Comparison of ENCODE assay signal across 18 cellular contexts in genomic region chr15:70669966-70670658, GRCh38.
DNase-seq lines count a peak whose midpoint lies in the region; ATAC-seq and TF ChIP-seq lines count a peak whose summit lies in the region.
"Had no signal": no experiment of that assay in that cellular context is flagged by ENCODE, and none has a peak within 500 bp of the region (broad histone marks: within the 10 kb centered on the region; RNA-seq: fewer than 3 reads in every experiment).

No MANE protein-coding gene starts in this region.

- no peak overlapping the region for H3K27ac Mint-ChIP-seq in activated CD8-positive, alpha-beta T cell treated with anti-CD3 and anti-CD28 coated beads, Interleukin-2, amount 10 ng/mL, durations not matched to agents 7 days and 5 days
- H3K27ac Mint-ChIP-seq: CD4-positive, alpha-beta memory T cell; memory B cell had no signal

- no TSS peak for BruUV-seq in A673 (replicated peaks; lab: Mats Ljungman, UMichigan)

- peak; percentile 85 for ATAC-seq in left lobe of liver
- ATAC-seq in activated CD8-positive, alpha-beta T cell treated with anti-CD3 and anti-CD28 coated beads, Interleukin-2, amount 10 ng/mL, durations not matched to agents 7 days and 5 days, result no peak
- ATAC-seq in activated T-cell treated with anti-CD3 and anti-CD28 coated beads, Interleukin-2, amount 50 U/mL, for 4 hours, result no peak
- ATAC-seq: PC-3 had no signal

- intact Hi-C loops in A673 (cut with micrococcal nuclease; ENCODE audit: unreplicated experiment), result loop anchor here (10.0 kb wide), 1 partner anchor 55 kb away; no protein-coding TSS in a partner anchor
- intact Hi-C loops in colonic mucosa (cut with DNase I), result no loop called here

- H3K36me3 Mint-ChIP-seq in activated CD8-positive, alpha-beta T cell treated with anti-CD3 and anti-CD28 coated beads, Interleukin-2, amount 10 ng/mL, durations not matched to agents 7 days and 5 days (ENCODE audit: low read depth), result no peaks in the 10 kb centered on the region
- H3K36me3 Mint-ChIP-seq in activated T-cell treated with anti-CD3 and anti-CD28 coated beads, Interleukin-2, amount 50 U/mL, for 4 hours (ENCODE audit: insufficient read depth), result no peaks in the 10 kb centered on the region
- H3K36me3 Mint-ChIP-seq: CD4-positive, alpha-beta memory T cell; memory B cell had no signal

- H3K4me3 ChIP-seq in A673 (ENCODE audit: low read depth, low read length, poor library complexity, severe bottlenecking) (no peak overlapping the region), colonic mucosa (no peak overlapping the region)

- H3K27ac ChIP-seq in A673 (ENCODE audit: low read depth, low read length, poor library complexity, severe bottlenecking) (no peak overlapping the region), colonic mucosa (no peak overlapping the region)

- H3K4me1 ChIP-seq in A673 (ENCODE audit: insufficient read depth, low read length, poor library complexity, severe bottlenecking) (peaks cover 19% of the 10 kb centered on the region), colonic mucosa (no peaks in the 10 kb centered on the region)

- H3K9me3 ChIP-seq in A673 (ENCODE audit: low read depth, low read length, poor library complexity, severe bottlenecking) (no peaks in the 10 kb centered on the region), colonic mucosa (no peaks in the 10 kb centered on the region)

- TF ChIP-seq CTCF in A673 (conservative IDR thresholded peaks at IDR 0.05; ENCODE audit: low read depth, low read length), result no peak
- TF ChIP-seq CTCF in colonic mucosa (IDR thresholded peaks at IDR 0.05), result no peak

- H3K4me3 Mint-ChIP-seq in activated CD8-positive, alpha-beta T cell treated with anti-CD3 and anti-CD28 coated beads, Interleukin-2, amount 10 ng/mL, durations not matched to agents 7 days and 5 days, result no peak overlapping the region
- no peak overlapping the region for H3K4me3 Mint-ChIP-seq in activated T-cell treated with anti-CD3 and anti-CD28 coated beads, Interleukin-2, amount 50 U/mL, for 4 hours
- H3K4me3 Mint-ChIP-seq: CD4-positive, alpha-beta memory T cell; memory B cell; neural crest cell had no signal

- no peaks in the 10 kb centered on the region for H3K27me3 Mint-ChIP-seq in activated CD8-positive, alpha-beta T cell treated with anti-CD3 and anti-CD28 coated beads, Interleukin-2, amount 10 ng/mL, durations not matched to agents 7 days and 5 days (ENCODE audit: low read depth)
- H3K27me3 Mint-ChIP-seq in activated T-cell treated with anti-CD3 and anti-CD28 coated beads, Interleukin-2, amount 50 U/mL, for 4 hours (ENCODE audit: low read depth), result no peaks in the 10 kb centered on the region

- no peaks in the 10 kb centered on the region for H3K36me3 ChIP-seq in A673 (ENCODE audit: insufficient read depth, low read length, poor library complexity, severe bottlenecking)
- H3K36me3 ChIP-seq in colonic mucosa, result no peaks in the 10 kb centered on the region

- H3K9me3 Mint-ChIP-seq in activated CD8-positive, alpha-beta T cell treated with anti-CD3 and anti-CD28 coated beads, Interleukin-2, amount 10 ng/mL, durations not matched to agents 7 days and 5 days (ENCODE audit: insufficient read depth), result no peaks in the 10 kb centered on the region
- no peaks in the 10 kb centered on the region for H3K9me3 Mint-ChIP-seq in activated T-cell treated with anti-CD3 and anti-CD28 coated beads, Interleukin-2, amount 50 U/mL, for 4 hours
- H3K9me3 Mint-ChIP-seq: CD4-positive, alpha-beta memory T cell; memory B cell; neural crest cell had no signal

- POLR2A ChIA-PET in A673 (lab: Charles Lee; ENCODE audit: low non-redundant PET), result no interaction called here
- POLR2A ChIA-PET in activated CD8-positive, alpha-beta T cell treated with anti-CD3 and anti-CD28 coated beads, Interleukin-2, amount 10 ng/mL, durations not matched to agents 7 days and 5 days (lab: Charles Lee), result no interaction called here

- H3K4me1 Mint-ChIP-seq in activated CD8-positive, alpha-beta T cell treated with anti-CD3 and anti-CD28 coated beads, Interleukin-2, amount 10 ng/mL, durations not matched to agents 7 days and 5 days (ENCODE audit: low read depth), result peaks cover 27% of the 10 kb centered on the region
- H3K4me1 Mint-ChIP-seq in activated T-cell treated with anti-CD3 and anti-CD28 coated beads, Interleukin-2, amount 50 U/mL, for 4 hours (ENCODE audit: low read depth), result peaks cover 21% of the 10 kb centered on the region
- H3K4me1 Mint-ChIP-seq: neural crest cell had no signal

- H3K27me3 ChIP-seq in A673 (replicated peaks; ENCODE audit: insufficient read depth, low read depth, low read length, poor library complexity), result no peaks in the 10 kb centered on the region
- H3K27me3 ChIP-seq in colonic mucosa, result no peaks in the 10 kb centered on the region

- H3K9ac ChIP-seq in colonic mucosa (ENCODE audit: low read depth in 2 of 2, low read length in 2 of 2), result no peak overlapping the region

- CTCF ChIA-PET in A673 (lab: Charles Lee), result no interaction called here
- CTCF ChIA-PET in activated CD8-positive, alpha-beta T cell treated with anti-CD3 and anti-CD28 coated beads, Interleukin-2, amount 10 ng/mL, durations not matched to agents 7 days and 5 days (lab: Charles Lee), result interaction anchor here (3.7 kb wide), 1 partner anchor 52 kb away, joined by 18 read pairs; no protein-coding TSS in a partner anchor

- DNase-seq in A673 (ENCODE audit: low spot score) (peak; percentile 14), LoVo (ENCODE audit: low spot score) (peak; percentile 45), colonic mucosa (peak; percentile 53), left lobe of liver (ENCODE audit: low spot score) (peak; percentile 64), activated T-cell treated with anti-CD3 and anti-CD28 coated beads for 4 hours (no peak), SKM-1 treated with dmso at 0.1 percent for 144 hours (lab: John Stamatoyannopoulos, UW; ENCODE audit: unreplicated experiment) (no peak)
- no peak for DNase-seq in activated CD8-positive, alpha-beta T cell treated with anti-CD3 and anti-CD28 coated beads, Interleukin-2, amount 10 ng/mL, durations not matched to agents 7 days and 5 days
- DNase-seq in activated T-cell treated with anti-CD3 and anti-CD28 coated beads, Interleukin-2, amount 50 U/mL, for 4 hours, result no peak
- DNase-seq: activated naive CD4-positive, alpha-beta T cell; DMS79; foreskin melanocyte; NCI-H187 treated with DMSO at 0.1 percent for 48 hours; NCI-H526 treated with DMSO at 0.1 percent for 48 hours; retina had no signal

Comparison
In these comparisons a context has a peak if more than half of its experiments do, and no peak if none do; other contexts are left out.
1. DNase-seq: peak in A673 (single experiment), LoVo (single experiment), colonic mucosa (single experiment) and left lobe of liver (single experiment); none in activated T-cell treated with anti-CD3 and anti-CD28 coated beads for 4 hours (single experiment), SKM-1 treated with dmso at 0.1 percent for 144 hours (single experiment), activated CD8-positive, alpha-beta T cell treated with anti-CD3 and anti-CD28 coated beads, Interleukin-2, amount 10 ng/mL, durations not matched to agents 7 days and 5 days (single experiment) and activated T-cell treated with anti-CD3 and anti-CD28 coated beads, Interleukin-2, amount 50 U/mL, for 4 hours (single experiment).